In genomic region chr7:82044497-82045080, GRCh38 we compare ENCODE assay signal across 9 cellular contexts.
DNase-seq lines count a peak whose midpoint lies in the region; ATAC-seq and TF ChIP-seq lines count a peak whose summit lies in the region.
"Had no signal": no experiment of that assay in that cellular context is flagged by ENCODE, and none has a peak within 500 bp of the region (broad histone marks: within the 10 kb centered on the region; RNA-seq: fewer than 3 reads in every experiment).

No MANE protein-coding gene starts in this region.

- H3K27ac ChIP-seq in DND-41 (ENCODE audit: low read length) (no peak overlapping the region), SJCRH30 (no peak overlapping the region), suprapubic skin (no peak overlapping the region)

- H3K9ac ChIP-seq in DND-41 (ENCODE audit: low read depth, low read length), result no peak overlapping the region

- DNase-seq in DND-41, result peak; percentile 20
- peak; percentile 80 for DNase-seq in NAMALWA (ENCODE audit: low spot score)
- DNase-seq in SJCRH30, result peak; percentile 26 to 74
- peak; percentile 69 for DNase-seq in fibroblast of mammary gland (ENCODE audit: low read depth)
- no peak for DNase-seq in progenitor cell of endocrine pancreas (ENCODE audit: low spot score, unreplicated experiment)
- DNase-seq in suprapubic skin (ENCODE audit: low spot score in 2 of 2), result no peak
- DNase-seq: naive B cell had no signal

- no peaks in the 10 kb centered on the region for H3K79me2 ChIP-seq in DND-41 (ENCODE audit: insufficient read depth, low read length)

- H3K4me3 Mint-ChIP-seq in progenitor cell of endocrine pancreas (ENCODE audit: low read depth), result no peak overlapping the region
- H3K4me3 Mint-ChIP-seq: naive B cell had no signal

- no peak overlapping the region for H3K27ac Mint-ChIP-seq in progenitor cell of endocrine pancreas
- H3K27ac Mint-ChIP-seq: naive B cell had no signal

- H3K4me2 ChIP-seq in DND-41 (ENCODE audit: insufficient read depth, low read length), result no peak overlapping the region

- H3K9me3 Mint-ChIP-seq in progenitor cell of endocrine pancreas (ENCODE audit: low read depth), result no peaks in the 10 kb centered on the region
- H3K9me3 Mint-ChIP-seq: naive B cell had no signal

- H3K4me1 Mint-ChIP-seq in progenitor cell of endocrine pancreas (ENCODE audit: low read depth), result peaks cover 12% of the 10 kb centered on the region
- H3K4me1 Mint-ChIP-seq: naive B cell had no signal

- H3K4me1 ChIP-seq in DND-41 (ENCODE audit: insufficient read depth, low read length), result no peaks in the 10 kb centered on the region
- H3K4me1 ChIP-seq in SJCRH30, result no peaks in the 10 kb centered on the region
- no peaks in the 10 kb centered on the region for H3K4me1 ChIP-seq in suprapubic skin

- H3K36me3 Mint-ChIP-seq in progenitor cell of endocrine pancreas (ENCODE audit: insufficient read depth), result no peaks in the 10 kb centered on the region
- H3K36me3 Mint-ChIP-seq: naive B cell had no signal

- no peak for TF ChIP-seq EP300 in suprapubic skin (IDR thresholded peaks at IDR 0.05)

- H4K20me1 ChIP-seq in DND-41 (ENCODE audit: insufficient read depth, low read length), result no peaks in the 10 kb centered on the region

- H3K27me3 Mint-ChIP-seq in progenitor cell of endocrine pancreas, result no peaks in the 10 kb centered on the region
- H3K27me3 Mint-ChIP-seq: naive B cell had no signal

- no peaks in the 10 kb centered on the region for H3K27me3 ChIP-seq in DND-41 (ENCODE audit: insufficient read depth, low read length, poor library complexity)
- H3K27me3 ChIP-seq in SJCRH30, result no peaks in the 10 kb centered on the region
- no peaks in the 10 kb centered on the region for H3K27me3 ChIP-seq in suprapubic skin

- H3K4me3 ChIP-seq in DND-41 (ENCODE audit: low read depth in 1 of 2, low read length in 2 of 2), result no peak overlapping the region
- no peak overlapping the region for H3K4me3 ChIP-seq in SJCRH30
- no peak overlapping the region for H3K4me3 ChIP-seq in fibroblast of mammary gland (ENCODE audit: control insufficient read depth, low read depth, low read length)
- no peak overlapping the region for H3K4me3 ChIP-seq in suprapubic skin

- TF ChIP-seq CTCF in DND-41 (IDR thresholded peaks at IDR 0.05; ENCODE audit: borderline replicate concordance, extremely low read depth, low read length, poor library complexity, severe bottlenecking), result peak; percentile 69
- TF ChIP-seq CTCF in fibroblast of mammary gland (conservative IDR thresholded peaks at IDR 0.05; ENCODE audit: control insufficient read depth, insufficient read depth, low read depth, low read length), result peak; percentile 63
- TF ChIP-seq CTCF in progenitor cell of endocrine pancreas (IDR thresholded peaks at IDR 0.05; ENCODE audit: unreplicated experiment), result peak; percentile 94
- TF ChIP-seq CTCF in suprapubic skin (IDR thresholded peaks at IDR 0.05), result peak in 1 of 2 donors; percentile 48

- H3K9me3 ChIP-seq in DND-41 (ENCODE audit: insufficient read depth, low read length, severe bottlenecking) (no peaks in the 10 kb centered on the region), SJCRH30 (replicated peaks) (no peaks in the 10 kb centered on the region), suprapubic skin (no peaks in the 10 kb centered on the region)

- ATAC-seq in DND-41 (ENCODE audit: insufficient read depth, low read depth), result peak; percentile 64; the same call in 2 of the 3 replicates
- peak; percentile 83 for ATAC-seq in GM21723 (IDR thresholded peaks at IDR 0.05; ENCODE audit: unreplicated experiment)
- no peak for ATAC-seq in HG02759 (IDR thresholded peaks at IDR 0.05; ENCODE audit: unreplicated experiment)

- H3K36me3 ChIP-seq in DND-41 (ENCODE audit: insufficient read depth, low read length), result no peaks in the 10 kb centered on the region
- H3K36me3 ChIP-seq in SJCRH30, result no peaks in the 10 kb centered on the region
- no peaks in the 10 kb centered on the region for H3K36me3 ChIP-seq in suprapubic skin

- H2AFZ ChIP-seq in DND-41 (ENCODE audit: low read depth, low read length), result no peak overlapping the region

- WGBS in suprapubic skin, result 7% methylated on average over 2 of the region's 2 CpGs

- no peak for TF ChIP-seq POLR2A in suprapubic skin (IDR thresholded peaks at IDR 0.05)

Comparison
In these comparisons a context has a peak if more than half of its experiments do, and no peak if none do; other contexts are left out.
1. DNase-seq: peak in DND-41 (single experiment), NAMALWA (single experiment), SJCRH30 (2 of 2) and fibroblast of mammary gland (single experiment); none in progenitor cell of endocrine pancreas (single experiment) and suprapubic skin (0 of 2).